Comparison of ENCODE assay signal across 8 cellular contexts in genomic region chr12:52069410-52070242, GRCh38. TPM values are rescaled to one million over a fixed set of nuclear protein-coding genes. Genes with fewer than 3 reads are reported as not detected.
DNase-seq lines count a peak whose midpoint lies in the region; ATAC-seq and TF ChIP-seq lines count a peak whose summit lies in the region.

Gene ATG101 (plus strand): TSS chr12:52069978. CDS start chr12:52073651, 3,673 bp downstream.

- DNase-seq in NCI-H1694 (lab: John Stamatoyannopoulos, UW): peak; percentile 76
- peak; percentile 49 to 98 (median 89) for DNase-seq in amygdala (lab: John Stamatoyannopoulos, UW)
- peak; percentile 92 for DNase-seq in left ventricle myocardium superior
- peak; percentile 89 for DNase-seq in prostate gland (ENCODE audit: low spot score)
- DNase-seq in uterus: peak; percentile 88 to 91

- H3K27me3 ChIP-seq in prostate gland (replicated peaks; ENCODE audit: insufficient read depth) (no peaks in the 10 kb centered on the region), uterus (no peaks in the 10 kb centered on the region)

- TF ChIP-seq POLR2A in GM15510 (IDR thresholded peaks at IDR 0.05; ENCODE audit: borderline replicate concordance, extremely low read depth, insufficient read length): peak; percentile 89
- TF ChIP-seq POLR2A in prostate gland (IDR thresholded peaks at IDR 0.05): peak; percentile 46
- peak; percentile 30 to 76 for TF ChIP-seq POLR2A in uterus (IDR thresholded peaks at IDR 0.05)

- peaks cover 13% of the 10 kb centered on the region for H3K4me1 ChIP-seq in prostate gland (replicated peaks)
- peaks cover 4 to 5% of the 10 kb centered on the region in 2 donors for H3K4me1 ChIP-seq in uterus

- H3K27ac ChIP-seq in prostate gland (peak within 1 kb of the TSS; percentile 82 to 89), uterus (peak within 1 kb of the TSS; percentile 87 to 91)

- H3K4me3 ChIP-seq in prostate gland: peak within 1 kb of the TSS; percentile 68 to 87
- H3K4me3 ChIP-seq in uterus: peak within 1 kb of the TSS; percentile 87 to 94

- H3K36me3 ChIP-seq in prostate gland (no peaks in the 10 kb centered on the region), uterus (no peaks in the 10 kb centered on the region)

- 1% methylated on average over 58 of the region's 66 CpGs for WGBS in prostate gland

- H3K27me3 Mint-ChIP-seq in T-helper 1 cell treated with Interleukin-12 subunit alpha and Interleukin-12 subunit beta and Interleukin-4 antibody, amounts not matched to agents 30 μg/mL and 1 μg/mL, for 36 hours (ENCODE audit: low read depth): peaks cover 6% of the 10 kb centered on the region

- H3K36me3 Mint-ChIP-seq in T-helper 1 cell treated with Interleukin-12 subunit alpha and Interleukin-12 subunit beta and Interleukin-4 antibody, amounts not matched to agents 30 μg/mL and 1 μg/mL, for 36 hours (ENCODE audit: low read depth): peaks cover 20% of the 10 kb centered on the region

- TF ChIP-seq CTCF in prostate gland (IDR thresholded peaks at IDR 0.05): peak; percentile 49 to 95 (median 72)
- peak; percentile 78 to 88 (median 82) for TF ChIP-seq CTCF in uterus (IDR thresholded peaks at IDR 0.05)

- intact Hi-C loops in left ventricle myocardium superior (cut with micrococcal nuclease) (no loop called here), prostate gland (cut with DNase I) (no loop called here), uterus (cut with DNase I; ENCODE audit: low total_unique reads) (no loop called here)

- peak within 1 kb of the TSS; percentile 90 for H3K4me3 Mint-ChIP-seq in T-helper 1 cell treated with Interleukin-12 subunit alpha and Interleukin-12 subunit beta and Interleukin-4 antibody, amounts not matched to agents 30 μg/mL and 1 μg/mL, for 36 hours

- no peaks in the 10 kb centered on the region for H3K9me3 Mint-ChIP-seq in T-helper 1 cell treated with Interleukin-12 subunit alpha and Interleukin-12 subunit beta and Interleukin-4 antibody, amounts not matched to agents 30 μg/mL and 1 μg/mL, for 36 hours

- H3K27ac Mint-ChIP-seq in T-helper 1 cell treated with Interleukin-12 subunit alpha and Interleukin-12 subunit beta and Interleukin-4 antibody, amounts not matched to agents 30 μg/mL and 1 μg/mL, for 36 hours: peak within 1 kb of the TSS; percentile 99

- ATAC-seq in HG02885 (IDR thresholded peaks at IDR 0.05; ENCODE audit: poor library complexity, unreplicated experiment): peak; percentile 95
- peak; percentile 98 for ATAC-seq in left ventricle myocardium superior

- H3K9me3 ChIP-seq in prostate gland (no peaks in the 10 kb centered on the region), uterus (no peaks in the 10 kb centered on the region)

- H3K4me1 Mint-ChIP-seq in T-helper 1 cell treated with Interleukin-12 subunit alpha and Interleukin-12 subunit beta and Interleukin-4 antibody, amounts not matched to agents 30 μg/mL and 1 μg/mL, for 36 hours (ENCODE audit: low read depth): peaks cover 42% of the 10 kb centered on the region

RNA-seq across cellular contexts. Expression of gene ATG101, which starts in this region (rescaled TPM):
- 26.5 TPM for total RNA-seq in left ventricle myocardium superior
- total RNA-seq in prostate gland: 10 to 100 TPM; 60.0 to 64.1 TPM
- 10 to 100 TPM; 28.3 to 42.1 (median 37.2) TPM for total RNA-seq in uterus

Comparison
In these comparisons a context has a peak if more than half of its experiments do, and no peak if none do; other contexts are left out.
1. Peak in every context shown above with its lines: DNase-seq, ATAC-seq, H3K4me3 ChIP-seq and H3K27ac ChIP-seq.